Comparison of ENCODE assay signal across 27 cellular contexts in the genomic region with DNA sequence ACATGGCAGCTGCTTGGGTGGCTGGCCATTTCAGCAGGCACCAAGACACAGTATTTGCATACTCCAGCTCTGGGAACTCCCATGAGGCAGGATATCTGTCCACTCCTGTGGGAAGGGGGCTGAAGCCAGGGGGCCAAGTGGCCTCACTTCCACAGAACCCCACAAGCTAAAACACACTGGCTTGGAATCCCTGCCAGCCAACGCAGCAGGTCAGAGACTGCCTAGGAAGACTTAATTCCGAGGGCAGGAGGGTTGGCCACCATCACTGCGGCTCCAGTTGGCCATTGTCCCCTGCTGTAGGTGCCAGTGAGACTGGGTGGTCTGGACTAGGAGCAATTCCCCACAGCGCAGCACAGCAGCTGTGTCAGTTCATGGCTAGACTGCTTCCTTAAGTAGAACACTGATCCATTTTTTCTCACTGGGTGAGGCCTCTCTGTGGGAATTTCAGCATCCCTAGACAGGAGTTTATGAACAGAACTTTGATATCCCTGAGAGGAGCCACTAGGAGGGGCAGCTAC. TPM values are rescaled to one million over a fixed set of nuclear protein-coding genes. Genes with fewer than 3 reads are reported as not detected.
DNase-seq lines count a peak whose midpoint lies in the region; ATAC-seq, FAIRE-seq and TF ChIP-seq lines count a peak whose summit lies in the region.
"Had no signal": no experiment of that assay in that cellular context is flagged by ENCODE, and none has a peak within 500 bp of the region (broad histone marks: within the 10 kb centered on the region; RNA-seq: fewer than 3 reads in every experiment).

No MANE protein-coding gene starts in this region.

- H3K18ac ChIP-seq in H1 (ENCODE audit: extremely low read depth, low read length) (no peak overlapping the region), neuronal stem cell (ENCODE audit: low read length) (peak overlapping the region; percentile 11)

- no peaks in the 10 kb centered on the region; the same call in 1 of the 2 replicates for H3K36me3 ChIP-seq in SJCRH30
- no peaks in the 10 kb centered on the region; a peak in 2 of 8 replicates for H3K36me3 ChIP-seq in H1 (ENCODE audit: control insufficient read depth in 2 of 4, insufficient read depth in 4 of 4, low read length in 3 of 4)
- no peaks in the 10 kb centered on the region for H3K36me3 ChIP-seq in neuronal stem cell (replicated peaks in 1 of 2; ENCODE audit: control insufficient read depth in 2 of 2, insufficient read depth in 2 of 2, low read length in 2 of 2)
- H3K36me3 ChIP-seq: BE2C, BLaER1 had no signal

- H3K4me3 Mint-ChIP-seq in activated CD8-positive, alpha-beta T cell treated with anti-CD3 and anti-CD28 coated beads for 36 hours, result no peak overlapping the region
- H3K4me3 Mint-ChIP-seq: CD14-positive monocyte; CD4-positive, alpha-beta memory T cell; CD4-positive, CD25-positive, alpha-beta regulatory T cell; CD8-positive, alpha-beta memory T cell had no signal

- H3K9me3 ChIP-seq in SJCRH30 (replicated peaks) (no peaks in the 10 kb centered on the region), H1 (ENCODE audit: insufficient read depth in 2 of 2, low read depth in 1 of 2, low read length in 1 of 2) (peaks cover 12 to 14% of the 10 kb centered on the region in 2 experiments), neuronal stem cell (replicated peaks in 1 of 2; ENCODE audit: control insufficient read depth in 2 of 2, insufficient read depth in 1 of 2, low read depth in 1 of 2, low read length in 2 of 2) (peaks cover 14% of the 10 kb centered on the region in 2 donors)
- H3K9me3 ChIP-seq: BE2C, BLaER1 had no signal

- H3K4me1 ChIP-seq in SJCRH30 (peaks cover 5% of the 10 kb centered on the region; the same call in 1 of the 2 replicates), H1 (replicated peaks in 1 of 4; ENCODE audit: control insufficient read depth in 3 of 4, insufficient read depth in 4 of 4, low read length in 3 of 4) (no peaks in the 10 kb centered on the region), neuronal stem cell (ENCODE audit: control insufficient read depth in 2 of 2, insufficient read depth in 1 of 2, low read depth in 1 of 2, low read length in 2 of 2) (no peaks in the 10 kb centered on the region)
- H3K4me1 ChIP-seq: BE2C, BLaER1 had no signal

- peaks cover 43% of the 10 kb centered on the region for H3K9me3 Mint-ChIP-seq in activated CD8-positive, alpha-beta T cell treated with anti-CD3 and anti-CD28 coated beads for 36 hours

- DNase-seq in SJCRH30 (peak; percentile 62 to 69), H1 (ENCODE audit: low read depth in 1 of 2, low spot score in 2 of 2) (no peak), neuronal stem cell (ENCODE audit: low spot score) (no peak)
- DNase-seq in activated CD8-positive, alpha-beta T cell treated with anti-CD3 and anti-CD28 coated beads for 36 hours, result no peak
- DNase-seq in NK-92 treated with Interleukin-12 subunit alpha and Interleukin-12 subunit beta, amount 100 ng/mL, for 24 hours (lab: John Stamatoyannopoulos, UW), result no peak
- DNase-seq: 8988T; ACHN; BE2C; C1 segment of cervical spinal cord; CD4-positive, alpha-beta memory T cell; CD4-positive, CD25-positive, alpha-beta regulatory T cell; CD8-positive, alpha-beta memory T cell; COR-L47; DMS 273 treated with DMSO at 0.1 percent for 48 hours; DMS153; DMS53; DMS79; DND-41; EL; GDM1 had no signal

- H3K4me3 ChIP-seq in SJCRH30, result no peak overlapping the region
- no peak overlapping the region for H3K4me3 ChIP-seq in H1 (ENCODE audit: extremely low read depth in 1 of 4, insufficient read depth in 2 of 4, low read depth in 3 of 4, low read length in 4 of 4)
- no peak overlapping the region for H3K4me3 ChIP-seq in neuronal stem cell (ENCODE audit: low read length in 2 of 2)
- H3K4me3 ChIP-seq: BLaER1, GM12878 had no signal

- H3K4me1 Mint-ChIP-seq in activated CD8-positive, alpha-beta T cell treated with anti-CD3 and anti-CD28 coated beads for 36 hours (ENCODE audit: low read depth), result no peaks in the 10 kb centered on the region
- H3K4me1 Mint-ChIP-seq: CD14-positive monocyte; CD4-positive, alpha-beta memory T cell; CD4-positive, CD25-positive, alpha-beta regulatory T cell; CD8-positive, alpha-beta memory T cell had no signal

- H3K23ac ChIP-seq in H1 (ENCODE audit: insufficient read length) (no peak overlapping the region), neuronal stem cell (ENCODE audit: low read depth, low read length, poor library complexity) (no peak overlapping the region)

- TF ChIP-seq RAD21 in H1 (IDR thresholded peaks at IDR 0.05 in 1 of 2, conservative IDR thresholded peaks at IDR 0.05 in 1 of 2; ENCODE audit: low read depth in 2 of 2, low read length in 2 of 2), result no peak

- 100% methylated on average over 4 of the region's 4 CpGs; no CpG with 5 or more reads in 1 of the 2 experiments for WGBS in H1 (ENCODE audit: extremely low coverage in 1 of 2, insufficient coverage in 1 of 2, insufficient read length in 1 of 2, insufficient replicate concordance in 2 of 2, low coverage in 1 of 2, low lambda C conversion rate in 2 of 2, missing lambda C conversion rate in 1 of 2), 2 experiments
- WGBS in neuronal stem cell (ENCODE audit: extremely low coverage in 2 of 2, insufficient read length in 2 of 2, insufficient replicate concordance in 1 of 2), 2 donors, result no CpG with 5 or more reads among the region's 4 CpGs

- H2BK120ac ChIP-seq in H1 (replicated peaks; ENCODE audit: low read depth, low read length) (no peak overlapping the region), neuronal stem cell (ENCODE audit: low read depth, low read length) (no peak overlapping the region)

- peak overlapping the region; percentile 61 for H3K27ac ChIP-seq in SJCRH30
- H3K27ac ChIP-seq in H1 (ENCODE audit: low read depth, low read length), result no peak overlapping the region
- H3K27ac ChIP-seq in neuronal stem cell (replicated peaks; ENCODE audit: low read length), result no peak overlapping the region
- H3K27ac ChIP-seq: BLaER1 had no signal

- no peak for TF ChIP-seq CTCF in H1 (IDR thresholded peaks at IDR 0.05; ENCODE audit: control extremely low read depth in 1 of 3, insufficient read depth in 1 of 3, low read depth in 1 of 3, low read length in 3 of 3)
- no peak for TF ChIP-seq CTCF in activated CD8-positive, alpha-beta T cell treated with anti-CD3 and anti-CD28 coated beads for 36 hours (IDR thresholded peaks at IDR 0.05)

- H2BK12ac ChIP-seq in H1 (ENCODE audit: low read depth, low read length), result no peak overlapping the region
- no peak overlapping the region for H2BK12ac ChIP-seq in neuronal stem cell (ENCODE audit: low read length)

- TF ChIP-seq POLR2A in H1 (IDR thresholded peaks at IDR 0.05; ENCODE audit: control extremely low read depth in 1 of 2, low read depth in 2 of 2, low read length in 2 of 2), result no peak

- H3K9ac ChIP-seq in H1 (replicated peaks in 1 of 4; ENCODE audit: extremely low read depth in 1 of 4, low read depth in 3 of 4, low read length in 3 of 4) (no peak overlapping the region), neuronal stem cell (ENCODE audit: low read depth, low read length, poor library complexity) (no peak overlapping the region)
- H3K9ac ChIP-seq: BLaER1 had no signal

- H2BK20ac ChIP-seq in H1 (ENCODE audit: low read length), result no peak overlapping the region

- no peaks in the 10 kb centered on the region for H3K36me3 Mint-ChIP-seq in activated CD8-positive, alpha-beta T cell treated with anti-CD3 and anti-CD28 coated beads for 36 hours (ENCODE audit: low read depth)
- H3K36me3 Mint-ChIP-seq: CD14-positive monocyte; CD4-positive, CD25-positive, alpha-beta regulatory T cell had no signal

- H4K20me1 ChIP-seq in H1 (replicated peaks in 1 of 2; ENCODE audit: control insufficient read depth in 1 of 2, insufficient read depth in 2 of 2, low read length in 2 of 2), result no peaks in the 10 kb centered on the region
- H4K20me1 ChIP-seq: BLaER1 had no signal

- no peak overlapping the region for H2AFZ ChIP-seq in H1 (ENCODE audit: low read length)
- H2AFZ ChIP-seq in neuronal stem cell (ENCODE audit: low read length), result no peak overlapping the region

- H3K4me2 ChIP-seq in H1 (ENCODE audit: insufficient read depth in 1 of 2, low read depth in 2 of 2, low read length in 2 of 2) (no peak overlapping the region), neuronal stem cell (ENCODE audit: insufficient read depth, low read length, poor library complexity, severe bottlenecking) (no peak overlapping the region)
- H3K4me2 ChIP-seq: BLaER1 had no signal

- H3K23me2 ChIP-seq in H1 (ENCODE audit: low read depth, low read length), result no peaks in the 10 kb centered on the region

- H2AK5ac ChIP-seq in H1 (ENCODE audit: low read depth, low read length) (no peak overlapping the region), neuronal stem cell (ENCODE audit: low read depth, low read length) (peak overlapping the region; percentile 20)

- no peak overlapping the region for H3K27ac Mint-ChIP-seq in activated CD8-positive, alpha-beta T cell treated with anti-CD3 and anti-CD28 coated beads for 36 hours
- H3K27ac Mint-ChIP-seq: CD14-positive monocyte; CD4-positive, alpha-beta memory T cell; CD4-positive, CD25-positive, alpha-beta regulatory T cell; CD8-positive, alpha-beta memory T cell had no signal

- intact Hi-C loops in activated CD8-positive, alpha-beta T cell treated with anti-CD3 and anti-CD28 coated beads for 36 hours (cut with micrococcal nuclease), result no loop called here

- H4K8ac ChIP-seq in H1 (ENCODE audit: extremely low read depth, insufficient read depth, low read length), result 0 out of 2 replicates have a peak overlapping the region, but pooled peaks have one; percentile 25
- no peak overlapping the region for H4K8ac ChIP-seq in neuronal stem cell (ENCODE audit: low read depth, low read length)

- ATAC-seq in GM21515 (IDR thresholded peaks at IDR 0.05; ENCODE audit: unreplicated experiment), result no peak
- no peak for ATAC-seq in activated CD8-positive, alpha-beta T cell treated with anti-CD3 and anti-CD28 coated beads for 36 hours
- ATAC-seq: GM12878 had no signal

- H3K4ac ChIP-seq in H1 (replicated peaks; ENCODE audit: insufficient read length, low read depth, low read length) (no peak overlapping the region), neuronal stem cell (ENCODE audit: low read length) (no peak overlapping the region)

- no peak overlapping the region for H4K5ac ChIP-seq in H1 (ENCODE audit: insufficient read length, low read depth, low read length)

- no peaks in the 10 kb centered on the region for H3K27me3 Mint-ChIP-seq in activated CD8-positive, alpha-beta T cell treated with anti-CD3 and anti-CD28 coated beads for 36 hours
- H3K27me3 Mint-ChIP-seq: CD4-positive, alpha-beta memory T cell; CD4-positive, CD25-positive, alpha-beta regulatory T cell had no signal

- POLR2A ChIA-PET in H1 (lab: Charles Lee; ENCODE audit: partially characterized antibody), result no interaction called here
- POLR2A ChIA-PET in activated CD8-positive, alpha-beta T cell treated with anti-CD3 and anti-CD28 coated beads for 36 hours (lab: Charles Lee), result no interaction called here

- H3K79me2 ChIP-seq in H1 (ENCODE audit: control insufficient read depth in 1 of 2, insufficient read depth in 2 of 2, low read length in 2 of 2), result no peaks in the 10 kb centered on the region

- no peak overlapping the region for H2BK15ac ChIP-seq in H1 (ENCODE audit: low read length)
- H2BK15ac ChIP-seq in neuronal stem cell (ENCODE audit: low read length), result no peak overlapping the region

- no peak for TF ChIP-seq EP300 in H1 (IDR thresholded peaks at IDR 0.05; ENCODE audit: borderline replicate concordance in 1 of 2, low read depth in 2 of 2, low read length in 2 of 2)

- H3K56ac ChIP-seq in H1 (replicated peaks; ENCODE audit: insufficient read length, low read depth, low read length), result no peak overlapping the region

- H3K14ac ChIP-seq in H1 (ENCODE audit: insufficient read length) (no peak overlapping the region), neuronal stem cell (ENCODE audit: low read length) (no peak overlapping the region)

- H4K91ac ChIP-seq in H1 (replicated peaks; ENCODE audit: insufficient read length, low read length) (no peak overlapping the region), neuronal stem cell (ENCODE audit: low read depth, low read length, poor library complexity) (no peak overlapping the region)

- H2BK5ac ChIP-seq in H1 (ENCODE audit: low read depth, low read length), result no peak overlapping the region
- H2BK5ac ChIP-seq in neuronal stem cell (ENCODE audit: low read length), result no peak overlapping the region

- no peaks in the 10 kb centered on the region for H3K27me3 ChIP-seq in SJCRH30
- H3K27me3 ChIP-seq in H1 (replicated peaks in 1 of 4; ENCODE audit: control insufficient read depth in 3 of 4, extremely low read depth in 1 of 4, insufficient read depth in 3 of 4, low read length in 3 of 4), result no peaks in the 10 kb centered on the region
- H3K27me3 ChIP-seq in neuronal stem cell (ENCODE audit: control insufficient read depth in 3 of 3, insufficient read depth in 3 of 3, low read depth in 1 of 3, low read length in 3 of 3), result no peaks in the 10 kb centered on the region
- H3K27me3 ChIP-seq: BE2C, BLaER1 had no signal

- CTCF ChIA-PET in H1 (lab: Charles Lee; ENCODE audit: partially characterized antibody), result no interaction called here
- CTCF ChIA-PET in activated CD8-positive, alpha-beta T cell treated with anti-CD3 and anti-CD28 coated beads for 36 hours (lab: Charles Lee), result no interaction called here

- no peaks in the 10 kb centered on the region for H3K79me1 ChIP-seq in H1 (ENCODE audit: low read depth, low read length)
- H3K79me1 ChIP-seq in neuronal stem cell (ENCODE audit: low read depth, low read length), result no peaks in the 10 kb centered on the region

- no peak for FAIRE-seq in H1 (lab: Jason Lieb, UNC)
- FAIRE-seq: A204.1, GM12878, GM12892, GM18507 had no signal

RNA-seq across cellular contexts. Expression of gene SPAG16, which starts 52.0 kb away (rescaled TPM):
- total RNA-seq in SJCRH30 (2014; rRNA removed; shearing (Covaris generic)), result 24.7 and 28.2 TPM in 2 replicates
- total RNA-seq in H1 (2021; fragmentation: NEBNext Ultra II Directional; extraction: Animal tissue kit (Norgen Biotek cat#: 25700)), result 14.7 and 14.9 TPM in 2 replicates
- polyA plus RNA-seq in H1 (2011; rRNA removed), result 6.0 and 6.6 TPM in 2 replicates
- 14.3 TPM for polyA plus RNA-seq in H1 (2011; cell fraction: cytosol; rRNA removed)
- 5.7 TPM for polyA plus RNA-seq in H1 (2011; cell fraction: nucleus; rRNA removed)
- polyA plus RNA-seq in H1 (2012, experiment 1 of 2), result 9.2 to 12.9 TPM (median 10.3 TPM) in 4 replicates
- polyA plus RNA-seq in H1 (2012, experiment 2 of 2), result 2.7 TPM
- 17.1 TPM for polyA plus RNA-seq in H1 (2013, experiment 1 of 2)
- polyA plus RNA-seq in H1 (2013, experiment 2 of 2), result 18.3 TPM
- 4.4 and 5.8 TPM in 2 replicates for polyA minus RNA-seq in H1 (2011; rRNA and poly(A)+ RNA removed)
- 14.4 TPM for polyA minus RNA-seq in H1 (2011; cell fraction: cytosol; rRNA and poly(A)+ RNA removed)
- polyA minus RNA-seq in H1 (2011; cell fraction: nucleus; rRNA and poly(A)+ RNA removed), result 18.8 TPM
- 49.9 TPM for polyA plus RNA-seq in neuronal stem cell (2013, experiment 1 of 2)
- polyA plus RNA-seq in neuronal stem cell (2013, experiment 2 of 2), result 50.5 TPM
- 10 to 100 TPM in 1 of 2 experiments, 1 to 10 TPM in 1; 9.4 to 11.7 TPM for total RNA-seq in activated CD8-positive, alpha-beta T cell treated with anti-CD3 and anti-CD28 coated beads for 36 hours

Comparison
In these comparisons a context has a peak if more than half of its experiments do, and no peak if none do; other contexts are left out.
1. DNase-seq: peak in SJCRH30 (2 of 2); none in H1 (0 of 2), neuronal stem cell (single experiment), activated CD8-positive, alpha-beta T cell treated with anti-CD3 and anti-CD28 coated beads for 36 hours (single experiment) and NK-92 treated with Interleukin-12 subunit alpha and Interleukin-12 subunit beta, amount 100 ng/mL, for 24 hours (single experiment).